Comparison of ENCODE assay signal across 18 cellular contexts in the genomic region with DNA sequence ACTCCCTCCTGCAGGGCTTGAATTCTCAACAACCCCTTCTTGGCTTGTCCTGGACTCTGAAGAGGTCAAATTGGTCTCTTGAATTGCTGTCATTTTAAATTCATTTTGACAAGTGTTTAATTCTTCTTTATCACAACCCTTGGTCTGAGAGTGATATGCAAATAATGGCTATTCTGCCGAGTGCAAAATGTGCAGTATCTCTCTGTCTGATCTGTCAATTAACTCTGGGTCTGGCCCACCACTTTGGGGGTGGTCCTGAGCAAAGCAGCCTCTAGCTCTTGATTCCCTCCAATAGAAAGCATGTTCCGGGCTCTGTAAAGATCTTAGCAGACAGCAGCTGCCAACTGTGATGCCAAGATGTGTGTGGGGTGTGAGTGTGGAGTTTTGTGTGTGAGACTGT. TPM values are rescaled to one million over a fixed set of nuclear protein-coding genes. Genes with fewer than 3 reads are reported as not detected.
A peak's percentile ranks its signal among the peaks of the same experiment; 100 is the strongest.
DNase-seq lines count a peak whose midpoint lies in the region; ATAC-seq, FAIRE-seq and TF ChIP-seq lines count a peak whose summit lies in the region.
"Had no signal": no experiment of that assay in that cellular context is flagged by ENCODE, and none has a peak within 500 bp of the region (broad histone marks: within the 10 kb centered on the region; RNA-seq: fewer than 3 reads in every experiment).

No MANE protein-coding gene starts in this region.

- no peak for FAIRE-seq in kidney (lab: Jason Lieb, UNC)
- FAIRE-seq: A204.1, GM12892 had no signal

- ATAC-seq in HG03442 (IDR thresholded peaks at IDR 0.05; ENCODE audit: unreplicated experiment), result no peak

- H4K8ac ChIP-seq in mesendoderm (ENCODE audit: low read depth, low read length) (no peak overlapping the region), trophoblast cell (ENCODE audit: low read depth, low read length) (no peak overlapping the region)

- H3K4me1 ChIP-seq in mesendoderm (ENCODE audit: control insufficient read depth, low read depth, low read length) (peaks cover 6% of the 10 kb centered on the region), trophoblast cell (ENCODE audit: control insufficient read depth in 1 of 2, insufficient read depth in 2 of 2, low read length in 2 of 2) (peaks cover 24 to 32% of the 10 kb centered on the region in 2 experiments), kidney (ENCODE audit: control insufficient read depth in 1 of 2, insufficient read depth in 1 of 2, low read depth in 1 of 2, low read length in 2 of 2) (peaks cover 0 to 12% of the 10 kb centered on the region in 2 donors)

- peak overlapping the region; percentile 66 for H2AK5ac ChIP-seq in mesendoderm (ENCODE audit: low read length)
- no peak overlapping the region for H2AK5ac ChIP-seq in trophoblast cell (ENCODE audit: low read length)

- H3K4ac ChIP-seq in mesendoderm (ENCODE audit: low read depth, low read length) (no peak overlapping the region), trophoblast cell (ENCODE audit: low read depth, low read length) (no peak overlapping the region)

- no peak overlapping the region for H2BK5ac ChIP-seq in mesendoderm (ENCODE audit: low read length)
- no peak overlapping the region for H2BK5ac ChIP-seq in trophoblast cell (ENCODE audit: low read depth, low read length, poor library complexity)

- H3K79me1 ChIP-seq in mesendoderm (ENCODE audit: low read length), result peaks cover 5% of the 10 kb centered on the region
- H3K79me1 ChIP-seq in trophoblast cell (ENCODE audit: low read length), result peaks cover 30% of the 10 kb centered on the region

- peaks cover 78% of the 10 kb centered on the region for H3K4me1 Mint-ChIP-seq in brain

- H3K9ac ChIP-seq in mesendoderm (ENCODE audit: low read length) (no peak overlapping the region), trophoblast cell (ENCODE audit: low read length) (no peak overlapping the region), kidney (ENCODE audit: low read length in 2 of 2) (no peak overlapping the region)

- H3K36me3 Mint-ChIP-seq in brain, result peaks cover 8% of the 10 kb centered on the region
- H3K36me3 Mint-ChIP-seq: CD8-positive, alpha-beta memory T cell had no signal

- H3K9me3 ChIP-seq in trophoblast cell (ENCODE audit: insufficient read depth, low read depth, low read length) (no peaks in the 10 kb centered on the region), kidney (ENCODE audit: control insufficient read depth in 1 of 2, low read length in 2 of 2) (no peaks in the 10 kb centered on the region)
- H3K9me3 ChIP-seq: BE2C, Caco-2, HAP-1 had no signal

- H2BK12ac ChIP-seq in trophoblast cell (ENCODE audit: low read length), result peak overlapping the region; percentile 11

- no peak overlapping the region for H4K91ac ChIP-seq in trophoblast cell (ENCODE audit: low read depth, low read length)

- no peak overlapping the region for H3K4me2 ChIP-seq in mesendoderm (ENCODE audit: low read length)
- H3K4me2 ChIP-seq in trophoblast cell (ENCODE audit: low read length), result no peak overlapping the region

- H3K23ac ChIP-seq in mesendoderm (ENCODE audit: low read length) (no peak overlapping the region), trophoblast cell (ENCODE audit: low read length) (no peak overlapping the region)

- H3K27ac ChIP-seq in mesendoderm (ENCODE audit: low read depth, low read length), result no peak overlapping the region
- no peak overlapping the region for H3K27ac ChIP-seq in trophoblast cell (ENCODE audit: low read depth, low read length)
- no peak overlapping the region for H3K27ac ChIP-seq in kidney (ENCODE audit: low read depth in 2 of 2, low read length in 2 of 2)
- H3K27ac ChIP-seq: HL-60 had no signal

- H3K27me3 ChIP-seq in mesendoderm (ENCODE audit: insufficient read depth, low read length, poor library complexity) (no peaks in the 10 kb centered on the region), trophoblast cell (ENCODE audit: insufficient read depth, low read length) (no peaks in the 10 kb centered on the region)
- H3K27me3 ChIP-seq: BE2C had no signal

- no peak overlapping the region for H2BK120ac ChIP-seq in mesendoderm (ENCODE audit: low read depth, low read length)
- no peak overlapping the region for H2BK120ac ChIP-seq in trophoblast cell (ENCODE audit: insufficient read depth, low read length, poor library complexity)

- peaks cover 5% of the 10 kb centered on the region for H3K27me3 Mint-ChIP-seq in brain

- no peak for TF ChIP-seq CTCF in brain (conservative IDR thresholded peaks at IDR 0.05)
- no peak for TF ChIP-seq CTCF in kidney (IDR thresholded peaks at IDR 0.05; ENCODE audit: borderline replicate concordance, extremely low read depth, insufficient read depth)

- no peak overlapping the region for H2AFZ ChIP-seq in trophoblast cell (ENCODE audit: insufficient read depth, low read length, poor library complexity)

- H3K56ac ChIP-seq in mesendoderm (ENCODE audit: low read length), result no peak overlapping the region

- DNase-seq in NCI-H526 (lab: John Stamatoyannopoulos, UW) (peak; percentile 21 to 60), mesendoderm (no peak), trophoblast cell (no peak), kidney (no peak), C1 segment of cervical spinal cord (lab: John Stamatoyannopoulos, UW) (no peak)
- DNase-seq: BE2C; Caco-2; CD8-positive, alpha-beta memory T cell; DND-41; GDM1; GOT3 had no signal

- H3K14ac ChIP-seq in trophoblast cell (ENCODE audit: low read length), result no peak overlapping the region

- H3K9me3 Mint-ChIP-seq in brain, result no peaks in the 10 kb centered on the region
- H3K9me3 Mint-ChIP-seq: CD8-positive, alpha-beta memory T cell had no signal

- H3K18ac ChIP-seq in mesendoderm (ENCODE audit: low read length) (no peak overlapping the region), trophoblast cell (ENCODE audit: low read length) (no peak overlapping the region)

- H3K27ac Mint-ChIP-seq in brain, result peak overlapping the region; percentile 26 to 79 (median 63)
- H3K27ac Mint-ChIP-seq: CD14-positive monocyte; CD8-positive, alpha-beta memory T cell had no signal

- H3K36me3 ChIP-seq in mesendoderm (ENCODE audit: control insufficient read depth, insufficient read depth, low read length) (no peaks in the 10 kb centered on the region), trophoblast cell (ENCODE audit: control insufficient read depth in 1 of 2, insufficient read depth in 2 of 2, low read length in 2 of 2) (peaks cover 3 to 4% of the 10 kb centered on the region in 2 experiments), kidney (ENCODE audit: control insufficient read depth in 1 of 2, insufficient read depth in 2 of 2, low read length in 2 of 2) (no peaks in the 10 kb centered on the region)
- H3K36me3 ChIP-seq: BE2C had no signal

- no peak overlapping the region for H4K12ac ChIP-seq in trophoblast cell (ENCODE audit: low read depth, low read length)

- peak overlapping the region in 4 of 5 experiments; percentile 10 to 55 (median 25) for H3K4me3 Mint-ChIP-seq in brain

- H4K5ac ChIP-seq in mesendoderm (ENCODE audit: low read length), result no peak overlapping the region

- WGBS in mesendoderm (ENCODE audit: extremely low coverage, insufficient coverage, low lambda C conversion rate), result no CpG with 5 or more reads among the region's 2 CpGs
- WGBS in trophoblast cell (ENCODE audit: extremely low coverage, insufficient coverage, insufficient read length), result no CpG with 5 or more reads among the region's 2 CpGs

- H3K79me2 ChIP-seq in mesendoderm (ENCODE audit: control insufficient read depth, insufficient read depth, low read length) (peaks cover 11% of the 10 kb centered on the region), trophoblast cell (ENCODE audit: control insufficient read depth, insufficient read depth, low read length, poor library complexity) (peaks cover 20% of the 10 kb centered on the region)

- intact Hi-C loops in kidney (cut with DNase I), result no loop called here

- no peak overlapping the region for H2BK15ac ChIP-seq in mesendoderm (replicated peaks; ENCODE audit: low read depth)

- no peak overlapping the region for H3K4me3 ChIP-seq in mesendoderm (ENCODE audit: low read length)
- H3K4me3 ChIP-seq in trophoblast cell (ENCODE audit: low read depth, low read length), result no peak overlapping the region
- no peak overlapping the region for H3K4me3 ChIP-seq in kidney (ENCODE audit: low read length in 2 of 2)
- H3K4me3 ChIP-seq: HAP-1 had no signal

RNA-seq across cellular contexts. Expression of a gene that starts 2.2 kb away (rescaled TPM):
- polyA plus RNA-seq in brain (ENCODE audit: insufficient read depth, low read depth, low replicate concordance) (0.63 TPM), kidney (ENCODE audit: insufficient read depth, low read depth, low replicate concordance) (0.49 TPM)
- polyA plus RNA-seq in mesendoderm (2013, experiment 1 of 2), result 44.0 TPM
- polyA plus RNA-seq in mesendoderm (2013, experiment 2 of 2), result 43.7 TPM
- polyA plus RNA-seq in trophoblast cell (2013), result 144 and 157 TPM in 2 replicates
- total RNA-seq in kidney, result 0.22 TPM
- total RNA-seq: CD8-positive, alpha-beta memory T cell had no signal
- polyA plus RNA-seq: CD14-positive monocyte; CD8-positive, alpha-beta memory T cell had no signal

RNA-seq across cellular contexts. Expression of a gene that starts 42.8 kb away (rescaled TPM):
- polyA plus RNA-seq in brain (ENCODE audit: insufficient read depth, low read depth, low replicate concordance) (1.4 TPM), kidney (ENCODE audit: insufficient read depth, low read depth, low replicate concordance) (0.17 TPM)
- 1.7 TPM for polyA plus RNA-seq in mesendoderm (2013, experiment 1 of 2)
- 1.8 TPM for polyA plus RNA-seq in mesendoderm (2013, experiment 2 of 2)
- 2.7 and 2.9 TPM in 2 replicates for polyA plus RNA-seq in trophoblast cell (2013)
- 4.3 TPM for total RNA-seq in kidney
- polyA plus RNA-seq: CD14-positive monocyte; CD8-positive, alpha-beta memory T cell had no signal

Comparison
In these comparisons a context has a peak if more than half of its experiments do, and no peak if none do; other contexts are left out.
1. DNase-seq: peak in NCI-H526 (2 of 2); none in mesendoderm (single experiment), trophoblast cell (0 of 2), kidney (single experiment) and C1 segment of cervical spinal cord (0 of 14).